37 cellular contexts compared by ENCODE assay signal in genomic region chr4:139938414-139938813, GRCh38.
"Had no signal": no experiment of that assay in that cellular context is flagged by ENCODE, and none has a peak within 500 bp of the region (broad histone marks: within the 10 kb centered on the region; RNA-seq: fewer than 3 reads in every experiment).

No MANE protein-coding gene starts in this region.

- H3K4me1 ChIP-seq: breast epithelium had no signal

- H3K9me3 Mint-ChIP-seq: activated naive CD4-positive, alpha-beta T cell treated with anti-CD3 and anti-CD28 coated beads for 36 hours; activated naive CD4-positive, alpha-beta T cell treated with anti-CD3 and anti-CD28 coated beads, Interleukin-2, amount 10 ng/mL, durations not matched to agents 7 days and 5 days; activated naive CD4-positive, alpha-beta T cell treated with anti-CD3 and anti-CD28 coated beads, Interleukin-2, amount 50 U/mL, for 24 hours; activated naive CD4-positive, alpha-beta T cell treated with anti-CD3 and anti-CD28 coated beads, Interleukin-2, amount 50 U/mL, for 72 hours; activated naive CD8-positive, alpha-beta T cell treated with anti-CD3 and anti-CD28 coated beads, Interleukin-2, amount 10 ng/mL, durations not matched to agents 7 days and 5 days; activated naive CD8-positive, alpha-beta T cell treated with anti-CD3 and anti-CD28 coated beads, Interleukin-2, amount 50 U/mL, for 24 hours; activated T-cell treated with anti-CD3 and anti-CD28 coated beads, Interleukin-2, amount 50 U/mL, for 24 hours; activated T-cell treated with anti-CD3 and anti-CD28 coated beads, Interleukin-2, amount 50 U/mL, for 4 hours; activated T-cell treated with anti-CD3 and anti-CD28 coated beads, Interleukin-2, amount 50 U/mL, for 72 hours; activated T-helper 1 cell treated with anti-CD3 and anti-CD28 coated beads, Interleukin-12 subunit alpha, Interleukin-12 subunit beta, Interleukin-2, Interleukin-4 antibody, amounts not matched to agents 30 ng/mL and 10 ng/mL and 1 ng/mL, durations not matched to agents 14 hours and 24 hours and 36 hours; activated T-helper 17 cell treated with anti-CD3 and anti-CD28 coated beads, Interleukin-2, amount 50 U/mL, for 72 hours; activated T-helper 2 cell treated with anti-CD3 and anti-CD28 coated beads, Interferon-gamma antibody, Interleukin-2, Interleukin-4, amounts not matched to agents 10 μg/mL and 5 μg/mL and 100 μg/mL, durations not matched to agents 14 hours and 24 hours and 36 hours; central memory CD8-positive, alpha-beta T cell had no signal

- H3K9me3 ChIP-seq: adrenal gland, ascending aorta, body of pancreas, breast epithelium had no signal

- H3K27ac ChIP-seq: adrenal gland, ascending aorta, body of pancreas, brain microvascular endothelial cell, breast epithelium had no signal

- H3K4me3 Mint-ChIP-seq: activated naive CD4-positive, alpha-beta T cell treated with anti-CD3 and anti-CD28 coated beads for 36 hours; activated naive CD4-positive, alpha-beta T cell treated with anti-CD3 and anti-CD28 coated beads, Interleukin-2, amount 10 ng/mL, durations not matched to agents 7 days and 5 days; activated naive CD4-positive, alpha-beta T cell treated with anti-CD3 and anti-CD28 coated beads, Interleukin-2, amount 50 U/mL, for 24 hours; activated naive CD8-positive, alpha-beta T cell; activated naive CD8-positive, alpha-beta T cell treated with anti-CD3 and anti-CD28 coated beads for 36 hours; activated naive CD8-positive, alpha-beta T cell treated with anti-CD3 and anti-CD28 coated beads, Interleukin-2, amount 10 ng/mL, durations not matched to agents 7 days and 5 days; activated naive CD8-positive, alpha-beta T cell treated with anti-CD3 and anti-CD28 coated beads, Interleukin-2, amount 50 U/mL, for 24 hours; activated T-cell treated with anti-CD3 and anti-CD28 coated beads, Interleukin-2, amount 50 U/mL, for 24 hours; activated T-cell treated with anti-CD3 and anti-CD28 coated beads, Interleukin-2, amount 50 U/mL, for 4 hours; activated T-cell treated with anti-CD3 and anti-CD28 coated beads, Interleukin-2, amount 50 U/mL, for 72 hours; activated T-helper 1 cell treated with anti-CD3 and anti-CD28 coated beads, Interleukin-12 subunit alpha, Interleukin-12 subunit beta, Interleukin-2, Interleukin-4 antibody, amounts not matched to agents 30 ng/mL and 10 ng/mL and 1 ng/mL, durations not matched to agents 14 hours and 24 hours and 36 hours; activated T-helper 17 cell treated with anti-CD3 and anti-CD28 coated beads, Interleukin-2, amount 50 U/mL, for 72 hours; brain; central memory CD8-positive, alpha-beta T cell had no signal

- DNase-seq: activated effector memory CD4-positive, alpha-beta T cell treated with anti-CD3 and anti-CD28 coated beads, Interleukin-2, amount 50 U/mL, for 16 hours; activated effector memory CD4-positive, alpha-beta T cell treated with Interleukin-2 at 50 U/mL for 16 hours; activated gamma-delta T cell; activated gamma-delta T cell treated with Interleukin-2 at 50 U/mL for 16 hours; activated naive CD4-positive, alpha-beta T cell; activated naive CD4-positive, alpha-beta T cell treated with anti-CD3 and anti-CD28 coated beads for 36 hours; activated naive CD4-positive, alpha-beta T cell treated with anti-CD3 and anti-CD28 coated beads, Interleukin-2, amount 10 ng/mL, durations not matched to agents 7 days and 5 days; activated naive CD4-positive, alpha-beta T cell treated with anti-CD3 and anti-CD28 coated beads, Interleukin-2, amount 50 U/mL, for 16 hours; activated naive CD4-positive, alpha-beta T cell treated with Interleukin-2 at 50 U/mL for 16 hours; activated naive CD8-positive, alpha-beta T cell treated with anti-CD3 and anti-CD28 coated beads for 36 hours; activated naive CD8-positive, alpha-beta T cell treated with anti-CD3 and anti-CD28 coated beads, Interleukin-2, amount 10 ng/mL, durations not matched to agents 7 days and 5 days; activated naive CD8-positive, alpha-beta T cell treated with anti-CD3 and anti-CD28 coated beads, Interleukin-2, amount 50 U/mL, for 24 hours; activated T-cell treated with anti-CD3 and anti-CD28 coated beads for 4 hours; activated T-cell treated with anti-CD3 and anti-CD28 coated beads, Interleukin-2, amount 50 U/mL, for 1 hour; activated T-cell treated with anti-CD3 and anti-CD28 coated beads, Interleukin-2, amount 50 U/mL, for 24 hours; activated T-cell treated with anti-CD3 and anti-CD28 coated beads, Interleukin-2, amount 50 U/mL, for 4 hours; activated T-cell treated with anti-CD3 and anti-CD28 coated beads, Interleukin-2, amount 50 U/mL, for 48 hours; activated T-cell treated with anti-CD3 and anti-CD28 coated beads, Interleukin-2, amount 50 U/mL, for 72 hours; adrenal gland; amniotic stem cell; amygdala; anterior cingulate cortex; aorta; body of pancreas; brain microvascular endothelial cell; central memory CD4-positive, alpha-beta T cell had no signal

- H3K27me3 Mint-ChIP-seq: activated naive CD4-positive, alpha-beta T cell treated with anti-CD3 and anti-CD28 coated beads, Interleukin-2, amount 50 U/mL, for 24 hours; activated naive CD8-positive, alpha-beta T cell; activated naive CD8-positive, alpha-beta T cell treated with anti-CD3 and anti-CD28 coated beads for 36 hours; activated naive CD8-positive, alpha-beta T cell treated with anti-CD3 and anti-CD28 coated beads, Interleukin-2, amount 10 ng/mL, durations not matched to agents 7 days and 5 days; activated naive CD8-positive, alpha-beta T cell treated with anti-CD3 and anti-CD28 coated beads, Interleukin-2, amount 50 U/mL, for 24 hours; activated T-cell treated with anti-CD3 and anti-CD28 coated beads, Interleukin-2, amount 50 U/mL, for 24 hours; activated T-helper 17 cell treated with anti-CD3 and anti-CD28 coated beads, Interleukin-2, amount 50 U/mL, for 72 hours; brain; central memory CD8-positive, alpha-beta T cell had no signal

- H3K4me1 Mint-ChIP-seq: activated naive CD4-positive, alpha-beta T cell treated with anti-CD3 and anti-CD28 coated beads, Interleukin-2, amount 10 ng/mL, durations not matched to agents 7 days and 5 days; activated naive CD4-positive, alpha-beta T cell treated with anti-CD3 and anti-CD28 coated beads, Interleukin-2, amount 50 U/mL, for 24 hours; activated naive CD8-positive, alpha-beta T cell treated with anti-CD3 and anti-CD28 coated beads for 36 hours; activated naive CD8-positive, alpha-beta T cell treated with anti-CD3 and anti-CD28 coated beads, Interleukin-2, amount 50 U/mL, for 24 hours; activated T-helper 17 cell treated with anti-CD3 and anti-CD28 coated beads, Interleukin-2, amount 50 U/mL, for 72 hours; central memory CD8-positive, alpha-beta T cell had no signal

- ATAC-seq: activated naive CD4-positive, alpha-beta T cell treated with anti-CD3 and anti-CD28 coated beads, Interleukin-2, amount 50 U/mL, for 72 hours; activated naive CD8-positive, alpha-beta T cell treated with anti-CD3 and anti-CD28 coated beads, Interleukin-2, amount 50 U/mL, for 24 hours; activated T-cell treated with anti-CD3 and anti-CD28 coated beads, Interleukin-2, amount 50 U/mL, for 4 hours; activated T-cell treated with anti-CD3 and anti-CD28 coated beads, Interleukin-2, amount 50 U/mL, for 72 hours; activated T-helper 17 cell treated with anti-CD3 and anti-CD28 coated beads, Interleukin-2, amount 50 U/mL, for 72 hours; body of pancreas had no signal

- H3K4me3 ChIP-seq: adrenal gland, ascending aorta, body of pancreas, breast epithelium, cardiac muscle cell had no signal

- H3K27ac Mint-ChIP-seq: activated naive CD4-positive, alpha-beta T cell treated with anti-CD3 and anti-CD28 coated beads for 36 hours; activated naive CD4-positive, alpha-beta T cell treated with anti-CD3 and anti-CD28 coated beads, Interleukin-2, amount 10 ng/mL, durations not matched to agents 7 days and 5 days; activated naive CD4-positive, alpha-beta T cell treated with anti-CD3 and anti-CD28 coated beads, Interleukin-2, amount 50 U/mL, for 24 hours; activated naive CD4-positive, alpha-beta T cell treated with anti-CD3 and anti-CD28 coated beads, Interleukin-2, amount 50 U/mL, for 72 hours; activated naive CD8-positive, alpha-beta T cell; activated naive CD8-positive, alpha-beta T cell treated with anti-CD3 and anti-CD28 coated beads for 36 hours; activated naive CD8-positive, alpha-beta T cell treated with anti-CD3 and anti-CD28 coated beads, Interleukin-2, amount 10 ng/mL, durations not matched to agents 7 days and 5 days; activated naive CD8-positive, alpha-beta T cell treated with anti-CD3 and anti-CD28 coated beads, Interleukin-2, amount 50 U/mL, for 24 hours; activated T-cell treated with anti-CD3 and anti-CD28 coated beads, Interleukin-2, amount 50 U/mL, for 24 hours; activated T-cell treated with anti-CD3 and anti-CD28 coated beads, Interleukin-2, amount 50 U/mL, for 72 hours; activated T-helper 1 cell treated with anti-CD3 and anti-CD28 coated beads, Interleukin-12 subunit alpha, Interleukin-12 subunit beta, Interleukin-2, Interleukin-4 antibody, amounts not matched to agents 30 ng/mL and 10 ng/mL and 1 ng/mL, durations not matched to agents 14 hours and 24 hours and 36 hours; activated T-helper 17 cell treated with anti-CD3 and anti-CD28 coated beads, Interleukin-2, amount 50 U/mL, for 72 hours; activated T-helper 2 cell treated with anti-CD3 and anti-CD28 coated beads, Interferon-gamma antibody, Interleukin-2, Interleukin-4, amounts not matched to agents 10 μg/mL and 5 μg/mL and 100 μg/mL, durations not matched to agents 14 hours and 24 hours and 36 hours; brain had no signal

- H3K36me3 ChIP-seq: adrenal gland, ascending aorta, brain microvascular endothelial cell, breast epithelium, cardiac muscle cell had no signal

- H3K27me3 ChIP-seq: adrenal gland, ascending aorta, body of pancreas, brain microvascular endothelial cell, breast epithelium, cardiac muscle cell had no signal
